14 cellular contexts compared by ENCODE assay signal in the genomic region with DNA sequence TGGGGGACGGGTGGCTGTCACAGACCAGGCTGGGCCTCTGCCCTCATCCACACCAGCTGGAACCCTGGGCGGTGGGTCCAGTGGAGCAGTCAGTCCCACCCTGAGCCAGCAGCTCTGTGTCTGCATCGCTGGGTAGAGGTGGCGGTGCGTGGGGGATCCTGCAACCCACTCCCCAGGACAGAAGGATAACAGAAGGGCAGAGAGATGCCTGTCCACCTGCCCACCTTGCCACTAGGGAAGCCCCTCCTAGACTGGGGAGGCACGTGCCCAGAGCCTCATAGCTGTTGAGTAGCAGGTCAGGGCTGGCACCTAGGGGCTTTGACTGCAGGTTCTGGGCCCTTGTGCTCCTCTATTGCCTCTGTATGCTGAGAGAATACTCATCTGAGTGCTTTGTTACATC. TPM values are rescaled to one million over a fixed set of nuclear protein-coding genes. Genes with fewer than 3 reads are reported as not detected.
A peak's percentile ranks its signal among the peaks of the same experiment; 100 is the strongest.
DNase-seq lines count a peak whose midpoint lies in the region; ATAC-seq and TF ChIP-seq lines count a peak whose summit lies in the region.
"Had no signal": no experiment of that assay in that cellular context is flagged by ENCODE, and none has a peak within 500 bp of the region (broad histone marks: within the 10 kb centered on the region; RNA-seq: fewer than 3 reads in every experiment).

No MANE protein-coding gene starts in this region.

- no peak overlapping the region for H3K27ac Mint-ChIP-seq in activated T-helper 2 cell treated with anti-CD3 and anti-CD28 coated beads, Interferon-gamma antibody, Interleukin-2, Interleukin-4, amounts not matched to agents 10 μg/mL and 5 μg/mL and 100 μg/mL, durations not matched to agents 14 hours and 24 hours and 36 hours
- H3K27ac Mint-ChIP-seq in immature natural killer cell = no peak overlapping the region
- H3K27ac Mint-ChIP-seq: activated T-cell treated with anti-CD3 and anti-CD28 coated beads, Interleukin-2, amount 50 U/mL, for 72 hours; IgD-negative memory B cell had no signal

- H3K4me1 Mint-ChIP-seq in activated T-helper 2 cell treated with anti-CD3 and anti-CD28 coated beads, Interferon-gamma antibody, Interleukin-2, Interleukin-4, amounts not matched to agents 10 μg/mL and 5 μg/mL and 100 μg/mL, durations not matched to agents 14 hours and 24 hours and 36 hours (ENCODE audit: low read depth) = peaks cover 15% of the 10 kb centered on the region
- H3K4me1 Mint-ChIP-seq in immature natural killer cell = peaks cover 17 to 18% of the 10 kb centered on the region in 2 donors

- H3K36me3 Mint-ChIP-seq in activated T-helper 2 cell treated with anti-CD3 and anti-CD28 coated beads, Interferon-gamma antibody, Interleukin-2, Interleukin-4, amounts not matched to agents 10 μg/mL and 5 μg/mL and 100 μg/mL, durations not matched to agents 14 hours and 24 hours and 36 hours (ENCODE audit: low read depth) = no peaks in the 10 kb centered on the region
- no peaks in the 10 kb centered on the region for H3K36me3 Mint-ChIP-seq in immature natural killer cell

- H3K4me3 ChIP-seq in heart right ventricle (peak overlapping the region in 9 of 10 donors; percentile 69 to 95 (median 87)), right cardiac atrium (ENCODE audit: low read length) (peak overlapping the region; percentile 95), prostate gland (peak overlapping the region; percentile 60 to 62)

- no peak for TF ChIP-seq CTCF in heart right ventricle (IDR thresholded peaks at IDR 0.05)
- no peak for TF ChIP-seq CTCF in prostate gland (IDR thresholded peaks at IDR 0.05)

- 71 to 73% methylated on average over 6 of the region's 6 CpGs for WGBS in heart right ventricle, 2 donors
- 40% methylated on average over 6 of the region's 6 CpGs for WGBS in right cardiac atrium
- WGBS in prostate gland = 75% methylated on average over 6 of the region's 6 CpGs

- peak overlapping the region in 5 of 10 donors; percentile 12 to 96 (median 92) for H3K27ac ChIP-seq in heart right ventricle
- H3K27ac ChIP-seq in right cardiac atrium (ENCODE audit: low read length) = peak overlapping the region; percentile 55
- H3K27ac ChIP-seq in prostate gland = no peak overlapping the region

- peaks cover 47% of the 10 kb centered on the region for H3K27me3 Mint-ChIP-seq in activated T-helper 2 cell treated with anti-CD3 and anti-CD28 coated beads, Interferon-gamma antibody, Interleukin-2, Interleukin-4, amounts not matched to agents 10 μg/mL and 5 μg/mL and 100 μg/mL, durations not matched to agents 14 hours and 24 hours and 36 hours (ENCODE audit: low read depth)
- H3K27me3 Mint-ChIP-seq in immature natural killer cell (ENCODE audit: low read depth in 3 of 3) = peaks cover 14 to 34% (median 19%) of the 10 kb centered on the region in 3 donors

- intact Hi-C loops in heart right ventricle (cut with DNase I) = no loop called here
- intact Hi-C loops in cardiac septum (cut with DNase I) = no loop called here
- intact Hi-C loops in right cardiac atrium (cut with DNase I) = no loop called here
- intact Hi-C loops in prostate gland (cut with DNase I) = no loop called here
- intact Hi-C loops in activated T-helper 2 cell treated with anti-CD3 and anti-CD28 coated beads, Interferon-gamma antibody, Interleukin-2, Interleukin-4, amounts not matched to agents 10 μg/mL and 5 μg/mL and 100 μg/mL, durations not matched to agents 14 hours and 24 hours and 36 hours (cut with micrococcal nuclease) = no loop called here

- H3K4me3 Mint-ChIP-seq in activated T-helper 2 cell treated with anti-CD3 and anti-CD28 coated beads, Interferon-gamma antibody, Interleukin-2, Interleukin-4, amounts not matched to agents 10 μg/mL and 5 μg/mL and 100 μg/mL, durations not matched to agents 14 hours and 24 hours and 36 hours (ENCODE audit: low read depth) = no peak overlapping the region
- peak overlapping the region in 1 of 5 donors; percentile 37 for H3K4me3 Mint-ChIP-seq in immature natural killer cell

- H3K27me3 ChIP-seq in heart right ventricle (peaks cover 0 to 50% (median 0%) of the 10 kb centered on the region in 7 donors), right cardiac atrium (ENCODE audit: control insufficient read depth, insufficient read depth) (no peaks in the 10 kb centered on the region), prostate gland (replicated peaks; ENCODE audit: insufficient read depth) (no peaks in the 10 kb centered on the region)

- no peaks in the 10 kb centered on the region for H3K9me3 Mint-ChIP-seq in activated T-helper 2 cell treated with anti-CD3 and anti-CD28 coated beads, Interferon-gamma antibody, Interleukin-2, Interleukin-4, amounts not matched to agents 10 μg/mL and 5 μg/mL and 100 μg/mL, durations not matched to agents 14 hours and 24 hours and 36 hours
- no peaks in the 10 kb centered on the region for H3K9me3 Mint-ChIP-seq in immature natural killer cell
- H3K9me3 Mint-ChIP-seq: activated T-cell treated with anti-CD3 and anti-CD28 coated beads, Interleukin-2, amount 50 U/mL, for 72 hours; IgD-negative memory B cell had no signal

- peak; percentile 9 for TF ChIP-seq POLR2A in prostate gland (IDR thresholded peaks at IDR 0.05)

- H3K4me1 ChIP-seq in heart right ventricle = peaks cover 6 to 94% (median 70%) of the 10 kb centered on the region in 9 donors
- peaks cover 34% of the 10 kb centered on the region for H3K4me1 ChIP-seq in right cardiac atrium (ENCODE audit: control insufficient read depth, insufficient read depth, low read length)
- no peaks in the 10 kb centered on the region for H3K4me1 ChIP-seq in prostate gland (replicated peaks)

- DNase-seq in heart right ventricle (no peak), cardiac septum (ENCODE audit: low spot score) (no peak), right cardiac atrium (peak in 2 of 3 donors; percentile 54 to 63), prostate gland (ENCODE audit: low spot score) (no peak), immature natural killer cell (no peak), EL (no peak)
- DNase-seq in activated T-helper 2 cell treated with anti-CD3 and anti-CD28 coated beads, Interferon-gamma antibody, Interleukin-2, Interleukin-4, amounts not matched to agents 10 μg/mL and 5 μg/mL and 100 μg/mL, durations not matched to agents 14 hours and 24 hours and 36 hours (ENCODE audit: low spot score) = no peak
- no peak for DNase-seq in effector CD8-positive, alpha-beta T cell (lab: John Stamatoyannopoulos, UW)
- DNase-seq: activated T-cell treated with anti-CD3 and anti-CD28 coated beads, Interleukin-2, amount 50 U/mL, for 72 hours; central memory CD4-positive, alpha-beta T cell; DND-41; NCI-H146; SW 1271 had no signal

- H3K36me3 ChIP-seq in heart right ventricle (peaks cover 0 to 17% (median 0%) of the 10 kb centered on the region in 9 donors), prostate gland (no peaks in the 10 kb centered on the region)

- H3K9me3 ChIP-seq in heart right ventricle (no peaks in the 10 kb centered on the region), right cardiac atrium (ENCODE audit: control insufficient read depth, low read length) (no peaks in the 10 kb centered on the region), prostate gland (no peaks in the 10 kb centered on the region)

- ATAC-seq in heart right ventricle = no peak
- no peak for ATAC-seq in right cardiac atrium

RNA-seq across cellular contexts. Expression of gene ATOH8, which starts 2.4 kb away (rescaled TPM):
- total RNA-seq in heart right ventricle (10 to 100 TPM in 9 of 10 donors, 1 to 10 TPM in 1; 8.7 to 33.4 (median 15.2) TPM), cardiac septum (21.0 TPM), right cardiac atrium (10 to 100 TPM; 35.7 to 55.5 (median 45.7) TPM), prostate gland (10 to 100 TPM; 40.1 to 49.8 TPM)
- polyA plus RNA-seq in heart right ventricle (10 to 100 TPM; 35.2 to 45.9 TPM), right cardiac atrium (57.8 TPM), immature natural killer cell (not detected)
- total RNA-seq in activated T-helper 2 cell treated with anti-CD3 and anti-CD28 coated beads, Interferon-gamma antibody, Interleukin-2, Interleukin-4, amounts not matched to agents 10 μg/mL and 5 μg/mL and 100 μg/mL, durations not matched to agents 14 hours and 24 hours and 36 hours = 0.07 and 0.11 TPM in 2 replicates
- total RNA-seq: activated T-cell treated with anti-CD3 and anti-CD28 coated beads, Interleukin-2, amount 50 U/mL, for 72 hours had no signal
- polyA plus RNA-seq: IgD-negative memory B cell had no signal

Comparison
In these comparisons a context has a peak if more than half of its experiments do, and no peak if none do; other contexts are left out.
1. DNase-seq: peak in right cardiac atrium (2 of 3); none in heart right ventricle (0 of 2), cardiac septum (single experiment), prostate gland (single experiment), activated T-helper 2 cell treated with anti-CD3 and anti-CD28 coated beads, Interferon-gamma antibody, Interleukin-2, Interleukin-4, amounts not matched to agents 10 μg/mL and 5 μg/mL and 100 μg/mL, durations not matched to agents 14 hours and 24 hours and 36 hours (single experiment), immature natural killer cell (0 of 3), EL (single experiment) and effector CD8-positive, alpha-beta T cell (single experiment).
2. Peak in every context shown above with its lines, with median percentiles within 50 percentile points of each other: H3K4me3 ChIP-seq.